In genomic region chr2:67213677-67214402, GRCh38 we compare ENCODE assay signal across 13 cellular contexts.
"Had no signal": no experiment of that assay in that cellular context is flagged by ENCODE, and none has a peak within 500 bp of the region (broad histone marks: within the 10 kb centered on the region; RNA-seq: fewer than 3 reads in every experiment).

No MANE protein-coding gene starts in this region.

- H3K4me3 ChIP-seq: hepatocyte, skin epidermis, tibial artery had no signal

- H3K4me1 ChIP-seq: tibial artery had no signal

- H3K9me3 ChIP-seq: tibial artery had no signal

- H3K27ac ChIP-seq: epithelial cell of prostate, skin epidermis, tibial artery had no signal

- H3K27me3 ChIP-seq: hepatocyte, tibial artery had no signal

- H3K4me3 Mint-ChIP-seq: activated naive CD4-positive, alpha-beta T cell treated with anti-CD3 and anti-CD28 coated beads, Interleukin-2, amount 50 U/mL, for 24 hours; dendritic cell treated with granulocyte-macrophage colony-stimulating factor and Interleukin-4, amounts not matched to agents 40 ng/mL and 50 ng/mL, for 4 days; effector memory CD8-positive, alpha-beta T cell; nephron progenitor cell had no signal

- H3K36me3 Mint-ChIP-seq: activated naive CD4-positive, alpha-beta T cell treated with anti-CD3 and anti-CD28 coated beads, Interleukin-2, amount 50 U/mL, for 24 hours had no signal

- H3K9me3 Mint-ChIP-seq: dendritic cell treated with granulocyte-macrophage colony-stimulating factor and Interleukin-4, amounts not matched to agents 40 ng/mL and 50 ng/mL, for 4 days had no signal

- H2AFZ ChIP-seq: hepatocyte had no signal

- H3K4me1 Mint-ChIP-seq: activated naive CD4-positive, alpha-beta T cell treated with anti-CD3 and anti-CD28 coated beads, Interleukin-2, amount 50 U/mL, for 24 hours had no signal

- H3K27ac Mint-ChIP-seq: activated naive CD4-positive, alpha-beta T cell treated with anti-CD3 and anti-CD28 coated beads, Interleukin-2, amount 50 U/mL, for 24 hours; dendritic cell treated with granulocyte-macrophage colony-stimulating factor and Interleukin-4, amounts not matched to agents 40 ng/mL and 50 ng/mL, for 4 days; effector memory CD8-positive, alpha-beta T cell; nephron progenitor cell had no signal

- H3K27me3 Mint-ChIP-seq: dendritic cell treated with granulocyte-macrophage colony-stimulating factor and Interleukin-4, amounts not matched to agents 40 ng/mL and 50 ng/mL, for 4 days had no signal

- ATAC-seq: activated CD4-positive, CD25-positive, alpha-beta regulatory T cell treated with anti-CD3 and anti-CD28 coated beads, Interleukin-2, amount 50 U/mL, for 24 hours; effector memory CD8-positive, alpha-beta T cell had no signal

- DNase-seq: cerebellar nuclear complex; effector memory CD8-positive, alpha-beta T cell; midbrain; stimulated activated CD4-positive, alpha-beta T cell treated with anti-CD3 and anti-CD28 coated beads, Interleukin-4, amount 100 ng/mL, for 4 hours; T-helper 2 cell; tibial artery had no signal

- H3K36me3 ChIP-seq: tibial artery had no signal
